In genomic region chr17:44192750-44193149, GRCh38 we compare ENCODE assay signal across 13 cellular contexts. TPM values are rescaled to one million over a fixed set of nuclear protein-coding genes. Genes with fewer than 3 reads are reported as not detected.
DNase-seq lines count a peak whose midpoint lies in the region; ATAC-seq and TF ChIP-seq lines count a peak whose summit lies in the region.
"Had no signal": no experiment of that assay in that cellular context is flagged by ENCODE, and none has a peak within 500 bp of the region (broad histone marks: within the 10 kb centered on the region; RNA-seq: fewer than 3 reads in every experiment).

No MANE protein-coding gene starts in this region.

- H3K27me3 Mint-ChIP-seq in activated CD4-positive, alpha-beta T cell treated with anti-CD3 and anti-CD28 coated beads for 36 hours = no peaks in the 10 kb centered on the region
- H3K27me3 Mint-ChIP-seq in activated B cell treated with CpG ODN at 0.5 μM for 24 hours = no peaks in the 10 kb centered on the region

- no peak for DNase-seq in activated CD4-positive, alpha-beta T cell treated with anti-CD3 and anti-CD28 coated beads for 36 hours
- no peak for DNase-seq in activated CD4-positive, alpha-beta T cell treated with anti-CD3 and anti-CD28 coated beads for 1 hour
- DNase-seq in activated B cell treated with CpG ODN at 0.5 μM for 24 hours (no peak), GDM1 (lab: John Stamatoyannopoulos, UW) (no peak), NCI-H510A (lab: John Stamatoyannopoulos, UW) (no peak)
- DNase-seq: 8988T, NCI-H1105, NCI-H526 treated with DMSO at 0.1 percent for 48 hours, T1000 had no signal

- WGBS in mesodermal cell (ENCODE audit: insufficient coverage in 2 of 2), 2 experiments = 100% methylated on average over 2 of the region's 5 CpGs

- H3K27ac ChIP-seq in mesodermal cell (ENCODE audit: low read depth, low read length, severe bottlenecking) (peak overlapping the region; percentile 53), subcutaneous abdominal adipose tissue (ENCODE audit: low read depth, low read length) (peak overlapping the region; percentile 46)

- no peak overlapping the region for H3K4me3 Mint-ChIP-seq in activated CD4-positive, alpha-beta T cell treated with anti-CD3 and anti-CD28 coated beads for 36 hours
- no peak overlapping the region for H3K4me3 Mint-ChIP-seq in activated B cell treated with CpG ODN at 0.5 μM for 24 hours

- POLR2A ChIA-PET in activated CD4-positive, alpha-beta T cell treated with anti-CD3 and anti-CD28 coated beads for 36 hours (lab: Charles Lee) = no interaction called here
- POLR2A ChIA-PET in activated B cell treated with CpG ODN at 0.5 μM for 24 hours (lab: Charles Lee) = no interaction called here

- no peaks in the 10 kb centered on the region for H3K9me3 ChIP-seq in mesodermal cell (ENCODE audit: control insufficient read depth, low read length)
- no peaks in the 10 kb centered on the region for H3K9me3 ChIP-seq in subcutaneous abdominal adipose tissue (ENCODE audit: control insufficient read depth in 5 of 5, low read length in 5 of 5)

- H3K27ac Mint-ChIP-seq in activated CD4-positive, alpha-beta T cell treated with anti-CD3 and anti-CD28 coated beads for 36 hours = peak overlapping the region; percentile 25
- no peak overlapping the region for H3K27ac Mint-ChIP-seq in activated B cell treated with CpG ODN at 0.5 μM for 24 hours

- H3K9ac ChIP-seq in subcutaneous abdominal adipose tissue (ENCODE audit: low read length in 5 of 5) = peak overlapping the region in 1 of 5 donors; percentile 16

- intact Hi-C loops in activated CD4-positive, alpha-beta T cell treated with anti-CD3 and anti-CD28 coated beads for 36 hours (cut with DNase I, micrococcal nuclease) = no loop called here
- intact Hi-C loops in activated B cell treated with CpG ODN at 0.5 μM for 24 hours (cut with micrococcal nuclease) = no loop called here

- H3K36me3 ChIP-seq in mesodermal cell (ENCODE audit: control insufficient read depth, insufficient read depth, low read length) (peaks cover 84% of the 10 kb centered on the region), subcutaneous abdominal adipose tissue (ENCODE audit: control insufficient read depth in 5 of 5, insufficient read depth in 5 of 5, low read length in 5 of 5) (peaks cover 0 to 77% (median 62%) of the 10 kb centered on the region in 5 donors)

- no peaks in the 10 kb centered on the region for H3K27me3 ChIP-seq in subcutaneous abdominal adipose tissue (ENCODE audit: control insufficient read depth in 5 of 5, insufficient read depth in 4 of 5, low read length in 5 of 5)

- H3K4me3 ChIP-seq in mesodermal cell (ENCODE audit: extremely low read depth, insufficient read depth, low read length, poor library complexity, severe bottlenecking) = no peak overlapping the region
- no peak overlapping the region for H3K4me3 ChIP-seq in subcutaneous abdominal adipose tissue (ENCODE audit: low read depth in 1 of 5, low read length in 5 of 5)

- H3K36me3 Mint-ChIP-seq in activated CD4-positive, alpha-beta T cell treated with anti-CD3 and anti-CD28 coated beads for 36 hours (ENCODE audit: low read depth) = peaks cover 27% of the 10 kb centered on the region
- H3K36me3 Mint-ChIP-seq in activated B cell treated with CpG ODN at 0.5 μM for 24 hours (ENCODE audit: low read depth) = peaks cover 74% of the 10 kb centered on the region

- no peaks in the 10 kb centered on the region for H3K9me3 Mint-ChIP-seq in activated CD4-positive, alpha-beta T cell treated with anti-CD3 and anti-CD28 coated beads for 36 hours (ENCODE audit: low read depth)
- no peaks in the 10 kb centered on the region for H3K9me3 Mint-ChIP-seq in activated B cell treated with CpG ODN at 0.5 μM for 24 hours

- CTCF ChIA-PET in activated CD4-positive, alpha-beta T cell treated with anti-CD3 and anti-CD28 coated beads for 36 hours (lab: Charles Lee) = no interaction called here
- CTCF ChIA-PET in activated B cell treated with CpG ODN at 0.5 μM for 24 hours (lab: Charles Lee) = no interaction called here

- H3K4me1 Mint-ChIP-seq in activated CD4-positive, alpha-beta T cell treated with anti-CD3 and anti-CD28 coated beads for 36 hours = peaks cover 14% of the 10 kb centered on the region
- H3K4me1 Mint-ChIP-seq in activated B cell treated with CpG ODN at 0.5 μM for 24 hours = peaks cover 15% of the 10 kb centered on the region

- no peak for ATAC-seq in activated CD4-positive, alpha-beta T cell treated with anti-CD3 and anti-CD28 coated beads for 36 hours
- ATAC-seq in activated B cell treated with CpG ODN at 0.5 μM for 24 hours (ENCODE audit: low read depth) = peak; percentile 8
- ATAC-seq in GM18519 (IDR thresholded peaks at IDR 0.05; ENCODE audit: low FRiP score, unreplicated experiment) = no peak

- no peak for TF ChIP-seq CTCF in activated B cell treated with CpG ODN at 0.5 μM for 24 hours (IDR thresholded peaks at IDR 0.05)

- H3K4me1 ChIP-seq in mesodermal cell (ENCODE audit: control insufficient read depth, insufficient read depth, low read length, poor library complexity, severe bottlenecking) = peaks cover 12% of the 10 kb centered on the region
- H3K4me1 ChIP-seq in subcutaneous abdominal adipose tissue (ENCODE audit: control insufficient read depth in 5 of 5, insufficient read depth in 5 of 5, low read length in 5 of 5) = peaks cover under 1 to 30% (median 27%) of the 10 kb centered on the region in 5 donors

RNA-seq across cellular contexts. Expression of gene TMUB2, which starts 6.0 kb away (rescaled TPM):
- total RNA-seq in activated CD4-positive, alpha-beta T cell treated with anti-CD3 and anti-CD28 coated beads for 36 hours = 10 to 100 TPM; 19.8 to 20.3 TPM
- total RNA-seq in activated B cell treated with CpG ODN at 0.5 μM for 24 hours = 32.3 and 36.0 TPM in 2 replicates
- 36.3 TPM for polyA plus RNA-seq in mesodermal cell (2013, experiment 1 of 2)
- polyA plus RNA-seq in mesodermal cell (2013, experiment 2 of 2) = 30.8 TPM

RNA-seq across cellular contexts. Expression of gene ATXN7L3, which starts 6.9 kb away (rescaled TPM):
- 10 to 100 TPM; 66.3 to 70.6 TPM for total RNA-seq in activated CD4-positive, alpha-beta T cell treated with anti-CD3 and anti-CD28 coated beads for 36 hours
- 92.0 and 103 TPM in 2 replicates for total RNA-seq in activated B cell treated with CpG ODN at 0.5 μM for 24 hours
- polyA plus RNA-seq in mesodermal cell (2013, experiment 1 of 2) = 72.6 TPM
- polyA plus RNA-seq in mesodermal cell (2013, experiment 2 of 2) = 63.1 TPM

RNA-seq across cellular contexts. Expression of gene ASB16, which starts 22.2 kb away (rescaled TPM):
- under 1 TPM; 0.14 TPM for total RNA-seq in activated CD4-positive, alpha-beta T cell treated with anti-CD3 and anti-CD28 coated beads for 36 hours
- total RNA-seq in activated B cell treated with CpG ODN at 0.5 μM for 24 hours = not detected in 2 replicates
- polyA plus RNA-seq in mesodermal cell (2013, experiment 1 of 2) = not detected
- polyA plus RNA-seq in mesodermal cell (2013, experiment 2 of 2) = not detected
- total RNA-seq: mesenteric fat pad had no signal

RNA-seq across cellular contexts. Expression of gene UBTF, which starts 26.7 kb away (rescaled TPM):
- 100 to 1,000 TPM; 127 to 162 TPM for total RNA-seq in activated CD4-positive, alpha-beta T cell treated with anti-CD3 and anti-CD28 coated beads for 36 hours
- 139 and 146 TPM in 2 replicates for total RNA-seq in activated B cell treated with CpG ODN at 0.5 μM for 24 hours
- polyA plus RNA-seq in mesodermal cell (2013, experiment 1 of 2) = 40.7 TPM
- 41.7 TPM for polyA plus RNA-seq in mesodermal cell (2013, experiment 2 of 2)

RNA-seq across cellular contexts. Expression of gene HROB, which starts 51.0 kb away (rescaled TPM):
- total RNA-seq in activated CD4-positive, alpha-beta T cell treated with anti-CD3 and anti-CD28 coated beads for 36 hours = 10 to 100 TPM; 17.1 to 23.3 TPM
- total RNA-seq in activated B cell treated with CpG ODN at 0.5 μM for 24 hours = 2.2 and 5.0 TPM in 2 replicates
- 9.4 TPM for polyA plus RNA-seq in mesodermal cell (2013, experiment 1 of 2)
- 7.0 TPM for polyA plus RNA-seq in mesodermal cell (2013, experiment 2 of 2)
